Comparison of ENCODE assay signal across 11 cellular contexts in the genomic region with DNA sequence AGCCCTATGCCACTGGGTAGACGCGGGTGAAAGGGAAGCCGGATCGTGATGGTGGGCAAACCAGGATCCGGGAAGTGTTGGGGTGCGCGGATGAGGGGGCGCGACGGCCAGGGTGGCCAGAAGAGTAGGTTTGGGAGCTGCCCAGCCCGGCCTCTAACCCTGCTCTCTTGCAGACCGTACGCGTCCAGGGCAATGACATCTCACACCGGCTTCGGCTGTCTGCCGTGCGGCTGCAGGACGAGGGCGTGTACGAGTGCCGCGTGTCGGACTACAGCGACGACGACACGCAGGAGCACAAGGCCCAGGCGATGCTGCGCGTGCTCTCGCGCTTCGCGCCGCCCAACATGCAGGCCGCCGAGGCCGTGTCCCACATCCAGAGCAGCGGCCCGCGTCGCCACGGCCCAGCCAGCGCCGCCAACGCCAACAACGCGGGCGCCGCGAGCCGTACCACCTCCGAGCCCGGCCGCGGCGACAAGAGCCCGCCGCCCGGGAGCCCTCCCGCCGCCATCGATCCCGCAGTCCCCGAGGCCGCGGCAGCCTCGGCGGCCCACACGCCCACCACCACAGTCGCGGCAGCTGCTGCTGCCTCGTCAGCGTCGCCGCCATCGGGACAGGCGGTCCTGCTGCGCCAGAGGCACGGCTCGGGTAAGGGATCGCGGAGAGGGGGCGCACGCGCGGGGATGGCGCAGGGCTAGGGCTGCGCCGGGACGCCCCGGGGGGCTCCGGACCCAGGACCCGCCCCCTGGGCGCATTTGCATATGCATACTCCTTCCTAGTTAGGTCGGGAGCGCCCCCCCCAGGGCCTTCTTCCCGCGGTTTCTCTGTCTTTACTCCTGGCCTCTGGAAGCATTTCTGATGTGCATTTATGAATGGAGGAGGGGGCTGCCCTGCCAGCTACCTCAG. TPM values are rescaled to one million over a fixed set of nuclear protein-coding genes. Genes with fewer than 3 reads are reported as not detected.
DNase-seq lines count a peak whose midpoint lies in the region; ATAC-seq and TF ChIP-seq lines count a peak whose summit lies in the region.
"Had no signal": no experiment of that assay in that cellular context is flagged by ENCODE, and none has a peak within 500 bp of the region (broad histone marks: within the 10 kb centered on the region; RNA-seq: fewer than 3 reads in every experiment).

No MANE protein-coding gene starts in this region.

- H3K9ac ChIP-seq in iPS-20b (ENCODE audit: low read depth, low read length), result no peak overlapping the region

- POLR2A ChIA-PET in activated naive CD8-positive, alpha-beta T cell treated with anti-CD3 and anti-CD28 coated beads, Interleukin-2, amount 10 ng/mL, durations not matched to agents 7 days and 5 days (lab: Charles Lee), result interaction anchor here (0.7 to 1.4 kb wide), 2 partner anchors 43 to 76 kb away, joined by 4 read pairs; partner anchors contain the start of gene POP4
- POLR2A ChIA-PET in activated CD8-positive, alpha-beta T cell treated with anti-CD3 and anti-CD28 coated beads, Interleukin-2, amount 10 ng/mL, durations not matched to agents 7 days and 5 days (lab: Charles Lee), result no interaction called here

- DNase-seq in activated naive CD8-positive, alpha-beta T cell treated with anti-CD3 and anti-CD28 coated beads, Interleukin-2, amount 10 ng/mL, durations not matched to agents 7 days and 5 days, result peak; percentile 38
- no peak for DNase-seq in activated naive CD8-positive, alpha-beta T cell treated with anti-CD3 and anti-CD28 coated beads for 36 hours
- no peak for DNase-seq in activated CD8-positive, alpha-beta T cell treated with anti-CD3 and anti-CD28 coated beads, Interleukin-2, amount 10 ng/mL, durations not matched to agents 7 days and 5 days
- DNase-seq in stimulated activated naive B cell treated with anti-CD40 and anti-IgM and Interleukin-4, amounts not matched to agents 10 μg/mL and 1 μg/mL and 100 μg/mL, for 72 hours, result no peak
- DNase-seq in psoas muscle, result no peak
- DNase-seq in NCI-H526 (lab: John Stamatoyannopoulos, UW), result no peak
- DNase-seq: activated CD8-positive, alpha-beta memory T cell treated with anti-CD3 and anti-CD28 coated beads, Interleukin-2, amount 50 U/mL, for 48 hours; esophagus squamous epithelium; NCI-H2227 treated with DMSO at 0.1 percent for 48 hours had no signal

- peaks cover 53% of the 10 kb centered on the region for H3K27me3 Mint-ChIP-seq in activated naive CD8-positive, alpha-beta T cell treated with anti-CD3 and anti-CD28 coated beads, Interleukin-2, amount 10 ng/mL, durations not matched to agents 7 days and 5 days
- peaks cover 75% of the 10 kb centered on the region for H3K27me3 Mint-ChIP-seq in activated naive CD8-positive, alpha-beta T cell treated with anti-CD3 and anti-CD28 coated beads for 36 hours
- peaks cover 53% of the 10 kb centered on the region for H3K27me3 Mint-ChIP-seq in activated CD8-positive, alpha-beta T cell treated with anti-CD3 and anti-CD28 coated beads, Interleukin-2, amount 10 ng/mL, durations not matched to agents 7 days and 5 days (ENCODE audit: low read depth)
- peaks cover 64 to 85% of the 10 kb centered on the region in 2 donors for H3K27me3 Mint-ChIP-seq in stimulated activated naive B cell treated with anti-CD40 and anti-IgM and Interleukin-4, amounts not matched to agents 10 μg/mL and 1 μg/mL and 100 μg/mL, for 72 hours

- H3K27me3 ChIP-seq in iPS-20b (ENCODE audit: insufficient read depth, low read length) (peaks cover 79% of the 10 kb centered on the region), psoas muscle (ENCODE audit: insufficient read depth in 3 of 3, low read length in 2 of 3) (peaks cover 0 to 90% (median 55%) of the 10 kb centered on the region in 3 donors)

- intact Hi-C loops in psoas muscle (cut with DNase I), result no loop called here

- H3K36me3 ChIP-seq in iPS-20b (ENCODE audit: insufficient read depth, low read depth, low read length) (no peaks in the 10 kb centered on the region), psoas muscle (ENCODE audit: insufficient read depth in 1 of 2, low read depth in 1 of 2) (no peaks in the 10 kb centered on the region)
- H3K36me3 ChIP-seq: esophagus squamous epithelium had no signal

- peaks cover 1% of the 10 kb centered on the region for H3K36me3 Mint-ChIP-seq in activated naive CD8-positive, alpha-beta T cell treated with anti-CD3 and anti-CD28 coated beads, Interleukin-2, amount 10 ng/mL, durations not matched to agents 7 days and 5 days
- no peaks in the 10 kb centered on the region for H3K36me3 Mint-ChIP-seq in activated naive CD8-positive, alpha-beta T cell treated with anti-CD3 and anti-CD28 coated beads for 36 hours
- no peaks in the 10 kb centered on the region for H3K36me3 Mint-ChIP-seq in activated CD8-positive, alpha-beta T cell treated with anti-CD3 and anti-CD28 coated beads, Interleukin-2, amount 10 ng/mL, durations not matched to agents 7 days and 5 days (ENCODE audit: low read depth)
- H3K36me3 Mint-ChIP-seq in stimulated activated naive B cell treated with anti-CD40 and anti-IgM and Interleukin-4, amounts not matched to agents 10 μg/mL and 1 μg/mL and 100 μg/mL, for 72 hours, result peaks cover 2 to 13% of the 10 kb centered on the region in 2 donors

- 2 to 5% (median 3%) methylated on average over 79 to 100 of the region's 100 CpGs for WGBS in psoas muscle, 3 donors

- no peak overlapping the region for H3K27ac Mint-ChIP-seq in activated naive CD8-positive, alpha-beta T cell treated with anti-CD3 and anti-CD28 coated beads, Interleukin-2, amount 10 ng/mL, durations not matched to agents 7 days and 5 days
- H3K27ac Mint-ChIP-seq in activated naive CD8-positive, alpha-beta T cell treated with anti-CD3 and anti-CD28 coated beads for 36 hours, result no peak overlapping the region
- no peak overlapping the region for H3K27ac Mint-ChIP-seq in activated CD8-positive, alpha-beta T cell treated with anti-CD3 and anti-CD28 coated beads, Interleukin-2, amount 10 ng/mL, durations not matched to agents 7 days and 5 days
- H3K27ac Mint-ChIP-seq in stimulated activated naive B cell treated with anti-CD40 and anti-IgM and Interleukin-4, amounts not matched to agents 10 μg/mL and 1 μg/mL and 100 μg/mL, for 72 hours, result peak overlapping the region; percentile 74

- no peak for TF ChIP-seq CTCF in psoas muscle (IDR thresholded peaks at IDR 0.05)

- H3K4me1 ChIP-seq in iPS-20b (ENCODE audit: insufficient read depth, low read length) (peaks cover 8% of the 10 kb centered on the region; the same call in 1 of the 2 replicates), psoas muscle (peaks cover 12% of the 10 kb centered on the region)

- H3K9me3 ChIP-seq in iPS-20b (ENCODE audit: insufficient read depth, low read depth, low read length) (no peaks in the 10 kb centered on the region; the same call in 1 of the 2 replicates), psoas muscle (no peaks in the 10 kb centered on the region)
- H3K9me3 ChIP-seq: esophagus squamous epithelium had no signal

- H3K4me1 Mint-ChIP-seq in activated naive CD8-positive, alpha-beta T cell treated with anti-CD3 and anti-CD28 coated beads, Interleukin-2, amount 10 ng/mL, durations not matched to agents 7 days and 5 days, result peaks cover 19% of the 10 kb centered on the region
- peaks cover 17% of the 10 kb centered on the region for H3K4me1 Mint-ChIP-seq in activated naive CD8-positive, alpha-beta T cell treated with anti-CD3 and anti-CD28 coated beads for 36 hours
- H3K4me1 Mint-ChIP-seq in activated CD8-positive, alpha-beta T cell treated with anti-CD3 and anti-CD28 coated beads, Interleukin-2, amount 10 ng/mL, durations not matched to agents 7 days and 5 days (ENCODE audit: low read depth), result peaks cover 29% of the 10 kb centered on the region
- peaks cover 24 to 37% of the 10 kb centered on the region in 2 donors for H3K4me1 Mint-ChIP-seq in stimulated activated naive B cell treated with anti-CD40 and anti-IgM and Interleukin-4, amounts not matched to agents 10 μg/mL and 1 μg/mL and 100 μg/mL, for 72 hours

- H3K4me3 ChIP-seq in iPS-20b (ENCODE audit: low read length), result peak overlapping the region; percentile 62; the same call in 1 of the 2 replicates
- H3K4me3 ChIP-seq in psoas muscle, result no peak overlapping the region

- ATAC-seq in activated naive CD8-positive, alpha-beta T cell treated with anti-CD3 and anti-CD28 coated beads, Interleukin-2, amount 10 ng/mL, durations not matched to agents 7 days and 5 days (ENCODE audit: low read depth), result no peak
- no peak for ATAC-seq in activated CD8-positive, alpha-beta T cell treated with anti-CD3 and anti-CD28 coated beads, Interleukin-2, amount 10 ng/mL, durations not matched to agents 7 days and 5 days
- ATAC-seq in stimulated activated naive B cell treated with anti-CD40 and anti-IgM and Interleukin-4, amounts not matched to agents 10 μg/mL and 1 μg/mL and 100 μg/mL, for 72 hours (replicated peaks), result no peak
- ATAC-seq in psoas muscle (no peak), HG02623 (IDR thresholded peaks at IDR 0.05; ENCODE audit: unreplicated experiment) (no peak)

- H3K27ac ChIP-seq in iPS-20b (ENCODE audit: low read length), result no peak overlapping the region
- H3K27ac ChIP-seq in psoas muscle, result no peak overlapping the region
- H3K27ac ChIP-seq: esophagus squamous epithelium had no signal

- H3K4me3 Mint-ChIP-seq in activated naive CD8-positive, alpha-beta T cell treated with anti-CD3 and anti-CD28 coated beads, Interleukin-2, amount 10 ng/mL, durations not matched to agents 7 days and 5 days, result peak overlapping the region; percentile 68
- no peak overlapping the region for H3K4me3 Mint-ChIP-seq in activated naive CD8-positive, alpha-beta T cell treated with anti-CD3 and anti-CD28 coated beads for 36 hours
- peak overlapping the region; percentile 34 for H3K4me3 Mint-ChIP-seq in activated CD8-positive, alpha-beta T cell treated with anti-CD3 and anti-CD28 coated beads, Interleukin-2, amount 10 ng/mL, durations not matched to agents 7 days and 5 days
- H3K4me3 Mint-ChIP-seq in stimulated activated naive B cell treated with anti-CD40 and anti-IgM and Interleukin-4, amounts not matched to agents 10 μg/mL and 1 μg/mL and 100 μg/mL, for 72 hours, result peak overlapping the region; percentile 39 to 44

- CTCF ChIA-PET in activated CD8-positive, alpha-beta T cell treated with anti-CD3 and anti-CD28 coated beads, Interleukin-2, amount 10 ng/mL, durations not matched to agents 7 days and 5 days (lab: Charles Lee), result interaction anchor here (1.1 to 1.8 kb wide), 2 partner anchors 9 to 62 kb away, joined by 3 to 5 read pairs; no protein-coding TSS in a partner anchor

- H3K9me3 Mint-ChIP-seq in activated naive CD8-positive, alpha-beta T cell treated with anti-CD3 and anti-CD28 coated beads, Interleukin-2, amount 10 ng/mL, durations not matched to agents 7 days and 5 days, result no peaks in the 10 kb centered on the region
- no peaks in the 10 kb centered on the region for H3K9me3 Mint-ChIP-seq in activated naive CD8-positive, alpha-beta T cell treated with anti-CD3 and anti-CD28 coated beads for 36 hours
- no peaks in the 10 kb centered on the region for H3K9me3 Mint-ChIP-seq in activated CD8-positive, alpha-beta T cell treated with anti-CD3 and anti-CD28 coated beads, Interleukin-2, amount 10 ng/mL, durations not matched to agents 7 days and 5 days (ENCODE audit: insufficient read depth)
- H3K9me3 Mint-ChIP-seq in stimulated activated naive B cell treated with anti-CD40 and anti-IgM and Interleukin-4, amounts not matched to agents 10 μg/mL and 1 μg/mL and 100 μg/mL, for 72 hours, result peaks cover 0 to 7% of the 10 kb centered on the region in 2 donors

RNA-seq across cellular contexts. Expression of gene VSTM2B, which starts 4.1 kb away (rescaled TPM):
- total RNA-seq in activated naive CD8-positive, alpha-beta T cell treated with anti-CD3 and anti-CD28 coated beads, Interleukin-2, amount 10 ng/mL, durations not matched to agents 7 days and 5 days, result not detected
- total RNA-seq in activated naive CD8-positive, alpha-beta T cell treated with anti-CD3 and anti-CD28 coated beads for 36 hours, result not detected
- total RNA-seq in activated CD8-positive, alpha-beta T cell treated with anti-CD3 and anti-CD28 coated beads, Interleukin-2, amount 10 ng/mL, durations not matched to agents 7 days and 5 days, result not detected
- not detected for total RNA-seq in psoas muscle
- not detected for polyA plus RNA-seq in psoas muscle
- total RNA-seq: esophagus squamous epithelium had no signal
